In genomic region chr12:110732572-110732971, GRCh38 we compare ENCODE assay signal across 20 cellular contexts. TPM values are rescaled to one million over a fixed set of nuclear protein-coding genes. Genes with fewer than 3 reads are reported as not detected.
DNase-seq lines count a peak whose midpoint lies in the region; ATAC-seq and TF ChIP-seq lines count a peak whose summit lies in the region.
"Had no signal": no experiment of that assay in that cellular context is flagged by ENCODE, and none has a peak within 500 bp of the region (broad histone marks: within the 10 kb centered on the region; RNA-seq: fewer than 3 reads in every experiment).

No MANE protein-coding gene starts in this region.

- peak; percentile 7 for DNase-seq in activated CD8-positive, alpha-beta memory T cell treated with anti-CD3 and anti-CD28 coated beads, Interleukin-2, amount 50 U/mL, for 48 hours
- no peak for DNase-seq in activated CD8-positive, alpha-beta memory T cell treated with anti-CD3 and anti-CD28 coated beads for 24 hours
- no peak for DNase-seq in HFFc6
- no peak for DNase-seq in glutamatergic neuron
- DNase-seq in stimulated activated CD8-positive, alpha-beta memory T cell treated with anti-CD3 and anti-CD28 coated beads, Interleukin-4, amount 100 ng/mL, for 48 hours, result peak; percentile 4
- no peak for DNase-seq in effector CD4-positive, alpha-beta T cell
- no peak for DNase-seq in COLO668 (lab: John Stamatoyannopoulos, UW; ENCODE audit: unreplicated experiment)
- DNase-seq in mucosa of descending colon, result no peak
- DNase-seq: activated CD4-positive, alpha-beta T cell treated with anti-CD3 and anti-CD28 coated beads for 4 hours; activated T-cell treated with anti-CD3 and anti-CD28 coated beads, Interleukin-2, amount 50 U/mL, for 1 hour; NCI-H1436; NCI-H774; PC-3; T1000; tibial artery had no signal

- no peaks in the 10 kb centered on the region for H3K36me3 ChIP-seq in mucosa of descending colon (ENCODE audit: low read depth)

- H3K27ac Mint-ChIP-seq in HFFc6 (peak overlapping the region; percentile 40; the same call in 1 of the 2 replicates), glutamatergic neuron (ENCODE audit: unreplicated experiment) (no peak overlapping the region)

- H3K4me1 ChIP-seq in mucosa of descending colon (ENCODE audit: low read depth), result peaks cover 28% of the 10 kb centered on the region

- peaks cover 19% of the 10 kb centered on the region for H3K36me3 Mint-ChIP-seq in HFFc6 (ENCODE audit: low read depth)
- no peaks in the 10 kb centered on the region for H3K36me3 Mint-ChIP-seq in glutamatergic neuron (ENCODE audit: unreplicated experiment)

- no peak for ATAC-seq in mucosa of descending colon
- ATAC-seq: A549, esophagus mucosa had no signal

- H3K27me3 Mint-ChIP-seq in HFFc6 (ENCODE audit: insufficient read depth) (no peaks in the 10 kb centered on the region; the same call in none of the 2 replicates), glutamatergic neuron (ENCODE audit: unreplicated experiment) (no peaks in the 10 kb centered on the region)

- peak overlapping the region; percentile 25; the same call in 1 of the 2 replicates for H3K4me3 Mint-ChIP-seq in HFFc6
- peak overlapping the region; percentile 18 for H3K4me3 Mint-ChIP-seq in glutamatergic neuron (ENCODE audit: unreplicated experiment)
- H3K4me3 Mint-ChIP-seq: CD14-positive monocyte had no signal

- TF ChIP-seq CTCF in HFFc6 (IDR thresholded peaks at IDR 0.05) (no peak), glutamatergic neuron (IDR thresholded peaks at IDR 0.05; ENCODE audit: partially characterized antibody, unreplicated experiment) (no peak), mucosa of descending colon (IDR thresholded peaks at IDR 0.05) (no peak)

- H3K9me3 Mint-ChIP-seq in HFFc6 (no peaks in the 10 kb centered on the region), glutamatergic neuron (ENCODE audit: unreplicated experiment) (peaks cover 1% of the 10 kb centered on the region)
- H3K9me3 Mint-ChIP-seq: CD14-positive monocyte had no signal

- intact Hi-C loops in mucosa of descending colon (cut with DNase I, micrococcal nuclease), result no loop called here

- peaks cover 41% of the 10 kb centered on the region for H3K4me1 Mint-ChIP-seq in HFFc6 (ENCODE audit: low read depth)
- H3K4me1 Mint-ChIP-seq in glutamatergic neuron (ENCODE audit: low read depth, unreplicated experiment), result peaks cover 18% of the 10 kb centered on the region

- H3K4me3 ChIP-seq in mucosa of descending colon, result no peak overlapping the region
- H3K4me3 ChIP-seq: A549, GM23248, SJSA1, tibial artery had no signal

- no peaks in the 10 kb centered on the region for H3K9me3 ChIP-seq in mucosa of descending colon
- H3K9me3 ChIP-seq: A549, SJSA1, tibial artery had no signal

RNA-seq across cellular contexts. Expression of gene PPP1CC, which starts 10.1 kb away (rescaled TPM):
- 100 to 1,000 TPM in 5 of 6 experiments, 10 to 100 TPM in 1; 95.2 to 140 (median 134) TPM for total RNA-seq in HFFc6 (2021; fragmentation: NEBNext Ultra II Directional; extraction: Animal tissue kit (Norgen Biotek cat#: 25700))
- total RNA-seq in glutamatergic neuron (ENCODE audit: unreplicated experiment) (137 TPM), mucosa of descending colon (100 to 1,000 TPM; 145 to 171 (median 161) TPM)

RNA-seq across cellular contexts. Expression of gene HVCN1, which starts 43.7 kb away (rescaled TPM):
- under 1 TPM in 5 of 6 experiments, not detected in 1; 0.09 to 0.71 (median 0.33) TPM for total RNA-seq in HFFc6 (2021; fragmentation: NEBNext Ultra II Directional; extraction: Animal tissue kit (Norgen Biotek cat#: 25700))
- total RNA-seq in glutamatergic neuron (ENCODE audit: unreplicated experiment), result 0.71 TPM
- total RNA-seq in mucosa of descending colon, result 1 to 10 TPM; 1.6 to 5.6 (median 3.5) TPM
- total RNA-seq: SJSA1 had no signal

Comparison
In these comparisons a context has a peak if more than half of its experiments do, and no peak if none do; other contexts are left out.
1. DNase-seq: peak in activated CD8-positive, alpha-beta memory T cell treated with anti-CD3 and anti-CD28 coated beads, Interleukin-2, amount 50 U/mL, for 48 hours (single experiment) and stimulated activated CD8-positive, alpha-beta memory T cell treated with anti-CD3 and anti-CD28 coated beads, Interleukin-4, amount 100 ng/mL, for 48 hours (single experiment); none in activated CD8-positive, alpha-beta memory T cell treated with anti-CD3 and anti-CD28 coated beads for 24 hours (single experiment), HFFc6 (single experiment), glutamatergic neuron (single experiment), effector CD4-positive, alpha-beta T cell (single experiment), COLO668 (single experiment) and mucosa of descending colon (0 of 3).